In the genomic region with DNA sequence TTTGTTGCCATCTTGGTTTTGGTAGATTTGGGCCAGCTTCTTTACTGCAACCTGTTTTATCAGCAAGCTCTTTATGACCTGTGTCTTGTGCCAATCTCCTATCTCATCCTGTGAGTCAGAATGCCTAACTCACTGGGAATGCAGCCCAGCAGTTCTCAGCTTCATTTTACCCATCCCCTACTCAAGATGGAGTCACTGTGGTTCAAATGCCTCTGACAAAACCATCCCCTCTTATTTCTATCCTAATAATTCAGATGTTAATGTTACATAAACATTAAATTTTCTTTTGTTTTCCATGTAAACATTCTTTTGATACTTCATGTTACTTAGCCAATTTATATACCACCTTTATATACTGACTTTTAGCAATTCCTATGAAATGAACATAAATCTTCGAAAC, we compare ENCODE assay signal across 30 cellular contexts.
A peak's percentile ranks its signal among the peaks of the same experiment; 100 is the strongest.
DNase-seq lines count a peak whose midpoint lies in the region; ATAC-seq, FAIRE-seq and TF ChIP-seq lines count a peak whose summit lies in the region.
"Had no signal": no experiment of that assay in that cellular context is flagged by ENCODE, and none has a peak within 500 bp of the region (broad histone marks: within the 10 kb centered on the region; RNA-seq: fewer than 3 reads in every experiment).

No MANE protein-coding gene starts in this region.

- no peaks in the 10 kb centered on the region for H3K27me3 Mint-ChIP-seq in astrocyte (ENCODE audit: low read depth, unreplicated experiment)
- no peaks in the 10 kb centered on the region for H3K27me3 Mint-ChIP-seq in activated CD4-positive, alpha-beta memory T cell treated with anti-CD3 and anti-CD28 coated beads for 36 hours
- H3K27me3 Mint-ChIP-seq: activated CD4-positive, alpha-beta memory T cell treated with anti-CD3 and anti-CD28 coated beads, Interleukin-2, amount 10 ng/mL, durations not matched to agents 7 days and 5 days; memory B cell had no signal

- H4K20me1 ChIP-seq in astrocyte (ENCODE audit: insufficient read depth, low read length) = no peaks in the 10 kb centered on the region
- H4K20me1 ChIP-seq in keratinocyte (ENCODE audit: control insufficient read depth, extremely low read depth, insufficient read depth, low read length) = no peaks in the 10 kb centered on the region
- H4K20me1 ChIP-seq: BLaER1 treated with 17β-estradiol and CSF1 and Interleukin-3, amounts not matched to agents 10 nM and 100 nM had no signal

- POLR2A ChIA-PET in activated CD4-positive, alpha-beta memory T cell treated with anti-CD3 and anti-CD28 coated beads for 36 hours (lab: Charles Lee) = no interaction called here

- peaks cover 3% of the 10 kb centered on the region for H3K9me3 ChIP-seq in astrocyte (ENCODE audit: insufficient read depth, low read depth, low read length)
- H3K9me3 ChIP-seq in keratinocyte (ENCODE audit: control insufficient read depth, low read depth, low read length) = peaks cover 2% of the 10 kb centered on the region
- H3K9me3 ChIP-seq: BLaER1 treated with 17β-estradiol and CSF1 and Interleukin-3, amounts not matched to agents 10 nM and 100 nM; Caco-2 had no signal

- H3K4me1 Mint-ChIP-seq in astrocyte (ENCODE audit: low read depth, unreplicated experiment) = peaks cover 21% of the 10 kb centered on the region
- no peaks in the 10 kb centered on the region for H3K4me1 Mint-ChIP-seq in activated CD4-positive, alpha-beta memory T cell treated with anti-CD3 and anti-CD28 coated beads for 36 hours (ENCODE audit: low read depth)
- H3K4me1 Mint-ChIP-seq: activated CD4-positive, alpha-beta memory T cell treated with anti-CD3 and anti-CD28 coated beads, Interleukin-2, amount 10 ng/mL, durations not matched to agents 7 days and 5 days; memory B cell; nephron had no signal

- H3K36me3 ChIP-seq in astrocyte (ENCODE audit: insufficient read depth, low read length) = no peaks in the 10 kb centered on the region
- H3K36me3 ChIP-seq in keratinocyte (ENCODE audit: control insufficient read depth in 2 of 2, extremely low read depth in 1 of 2, insufficient read depth in 2 of 2, low read length in 2 of 2) = no peaks in the 10 kb centered on the region
- H3K36me3 ChIP-seq: BLaER1 treated with 17β-estradiol and CSF1 and Interleukin-3, amounts not matched to agents 10 nM and 100 nM; brain microvascular endothelial cell had no signal

- H2AFZ ChIP-seq in astrocyte (ENCODE audit: low read depth, low read length) (no peak overlapping the region), keratinocyte (ENCODE audit: control insufficient read depth, low read length) (no peak overlapping the region)
- H2AFZ ChIP-seq: GM23248 had no signal

- H3K9ac ChIP-seq in astrocyte (ENCODE audit: low read length) (no peak overlapping the region), keratinocyte (ENCODE audit: control insufficient read depth, extremely low read depth, insufficient read depth, low read length) (no peak overlapping the region)
- H3K9ac ChIP-seq: BLaER1 treated with 17β-estradiol and CSF1 and Interleukin-3, amounts not matched to agents 10 nM and 100 nM; GM23248 had no signal

- peak; percentile 20 for FAIRE-seq in RCC 7860 (lab: Jason Lieb, UNC)
- no peak for FAIRE-seq in astrocyte (lab: Jason Lieb, UNC)
- FAIRE-seq in keratinocyte (lab: Jason Lieb, UNC) = peak; percentile 84
- FAIRE-seq: HTR-8/SVneo had no signal

- no peaks in the 10 kb centered on the region for H3K9me1 ChIP-seq in keratinocyte (ENCODE audit: control insufficient read depth, extremely low read depth, insufficient read depth, low read length)

- H3K9me3 Mint-ChIP-seq in astrocyte (ENCODE audit: unreplicated experiment) = no peaks in the 10 kb centered on the region
- peaks cover 15% of the 10 kb centered on the region for H3K9me3 Mint-ChIP-seq in activated CD4-positive, alpha-beta memory T cell treated with anti-CD3 and anti-CD28 coated beads for 36 hours

- no peak overlapping the region for H3K4me3 Mint-ChIP-seq in astrocyte (ENCODE audit: unreplicated experiment)
- no peak overlapping the region for H3K4me3 Mint-ChIP-seq in activated CD4-positive, alpha-beta memory T cell treated with anti-CD3 and anti-CD28 coated beads for 36 hours
- H3K4me3 Mint-ChIP-seq: activated CD4-positive, alpha-beta memory T cell treated with anti-CD3 and anti-CD28 coated beads, Interleukin-2, amount 10 ng/mL, durations not matched to agents 7 days and 5 days; activated naive CD4-positive, alpha-beta T cell treated with anti-CD3 and anti-CD28 coated beads for 36 hours; activated T-helper 1 cell treated with anti-CD3 and anti-CD28 coated beads, Interleukin-12 subunit alpha, Interleukin-12 subunit beta, Interleukin-2, Interleukin-4 antibody, amounts not matched to agents 30 ng/mL and 10 ng/mL and 1 ng/mL, durations not matched to agents 14 hours and 24 hours and 36 hours; memory B cell; nephron; T-helper 1 cell treated with Interleukin-12 subunit alpha and Interleukin-12 subunit beta and Interleukin-4 antibody, amounts not matched to agents 30 μg/mL and 1 μg/mL, for 36 hours had no signal

- ATAC-seq in GM21381 (IDR thresholded peaks at IDR 0.05; ENCODE audit: unreplicated experiment) = no peak
- ATAC-seq: activated CD4-positive, CD25-positive, alpha-beta regulatory T cell treated with anti-CD3 and anti-CD28 coated beads, Interleukin-2, amount 50 U/mL, for 24 hours; left lobe of liver had no signal

- no peaks in the 10 kb centered on the region for H3K36me3 Mint-ChIP-seq in astrocyte (ENCODE audit: low read depth, unreplicated experiment)
- no peaks in the 10 kb centered on the region for H3K36me3 Mint-ChIP-seq in activated CD4-positive, alpha-beta memory T cell treated with anti-CD3 and anti-CD28 coated beads for 36 hours
- H3K36me3 Mint-ChIP-seq: memory B cell had no signal

- no peak overlapping the region for H3K4me2 ChIP-seq in astrocyte (ENCODE audit: low read length)
- H3K4me2 ChIP-seq in keratinocyte (ENCODE audit: control insufficient read depth, extremely low read depth, insufficient read depth, low read depth, low read length) = no peak overlapping the region
- H3K4me2 ChIP-seq: BLaER1 treated with 17β-estradiol and CSF1 and Interleukin-3, amounts not matched to agents 10 nM and 100 nM had no signal

- H3K27me3 ChIP-seq in astrocyte (ENCODE audit: insufficient read depth, low read length) = no peaks in the 10 kb centered on the region
- no peaks in the 10 kb centered on the region for H3K27me3 ChIP-seq in keratinocyte (ENCODE audit: control insufficient read depth, extremely low read depth, insufficient read depth, low read length)
- H3K27me3 ChIP-seq: BLaER1 treated with 17β-estradiol and CSF1 and Interleukin-3, amounts not matched to agents 10 nM and 100 nM; brain microvascular endothelial cell had no signal

- H3K4me3 ChIP-seq in astrocyte (ENCODE audit: insufficient read depth, low read depth, low read length) = no peak overlapping the region
- no peak overlapping the region for H3K4me3 ChIP-seq in keratinocyte (ENCODE audit: control insufficient read depth in 2 of 3, extremely low read depth in 1 of 3, insufficient read depth in 2 of 3, low read depth in 1 of 3, low read length in 3 of 3)
- H3K4me3 ChIP-seq: BLaER1 treated with 17β-estradiol and CSF1 and Interleukin-3, amounts not matched to agents 10 nM and 100 nM; GM23248 had no signal

- DNase-seq in HT1080 (ENCODE audit: low read depth) (peak; percentile 30), RCC 7860 (ENCODE audit: low spot score) (peak; percentile 52), astrocyte (ENCODE audit: low read depth) (peak; percentile 29), keratinocyte (ENCODE audit: low read depth, low spot score) (no peak), GM19238 (ENCODE audit: insufficient read length, low spot score) (no peak)
- DNase-seq in activated CD4-positive, alpha-beta memory T cell treated with anti-CD3 and anti-CD28 coated beads for 36 hours = no peak
- DNase-seq: activated CD4-positive, alpha-beta memory T cell treated with anti-CD3 and anti-CD28 coated beads, Interleukin-2, amount 10 ng/mL, durations not matched to agents 7 days and 5 days; activated CD8-positive, alpha-beta memory T cell treated with anti-CD3 and anti-CD28 coated beads, Interleukin-2, amount 50 U/mL, for 48 hours; activated naive CD4-positive, alpha-beta T cell treated with anti-CD3 and anti-CD28 coated beads for 36 hours; brain microvascular endothelial cell; Caco-2; DMS79; GF-D8; glutamatergic neuron; GM23248; NCI-H1417 treated with DMSO at 0.1 percent for 48 hours; NCI-H2081 treated with DMSO at 0.1 percent for 48 hours; NCI-H446; NCI-H748 treated with DMSO at 0.1 percent for 48 hours; stimulated activated CD4-positive, alpha-beta T cell treated with anti-CD3 and anti-CD28 coated beads, Interleukin-4, amount 100 ng/mL, for 24 hours; trophoblast cell had no signal

- no peak overlapping the region for H3K27ac Mint-ChIP-seq in astrocyte (ENCODE audit: unreplicated experiment)
- no peak overlapping the region for H3K27ac Mint-ChIP-seq in activated CD4-positive, alpha-beta memory T cell treated with anti-CD3 and anti-CD28 coated beads for 36 hours
- H3K27ac Mint-ChIP-seq: activated CD4-positive, alpha-beta memory T cell treated with anti-CD3 and anti-CD28 coated beads, Interleukin-2, amount 10 ng/mL, durations not matched to agents 7 days and 5 days; activated naive CD4-positive, alpha-beta T cell treated with anti-CD3 and anti-CD28 coated beads for 36 hours; activated T-helper 1 cell treated with anti-CD3 and anti-CD28 coated beads, Interleukin-12 subunit alpha, Interleukin-12 subunit beta, Interleukin-2, Interleukin-4 antibody, amounts not matched to agents 30 ng/mL and 10 ng/mL and 1 ng/mL, durations not matched to agents 14 hours and 24 hours and 36 hours; memory B cell; nephron; T-helper 1 cell treated with Interleukin-12 subunit alpha and Interleukin-12 subunit beta and Interleukin-4 antibody, amounts not matched to agents 30 μg/mL and 1 μg/mL, for 36 hours had no signal

- TF ChIP-seq CTCF in astrocyte (IDR thresholded peaks at IDR 0.05; ENCODE audit: insufficient read depth, low read depth, low read length) = no peak
- TF ChIP-seq CTCF in keratinocyte (optimal IDR thresholded peaks at IDR 0.05 in 1 of 3, IDR thresholded peaks at IDR 0.05 in 1 of 3, conservative IDR thresholded peaks at IDR 0.05 in 1 of 3; ENCODE audit: extremely low read depth in 1 of 3, insufficient read depth in 2 of 3, low read length in 3 of 3) = no peak

- H3K4me1 ChIP-seq in astrocyte (ENCODE audit: insufficient read depth, low read length) (peaks cover 6% of the 10 kb centered on the region), keratinocyte (ENCODE audit: control insufficient read depth, extremely low read depth, insufficient read depth, low read length) (peaks cover 24% of the 10 kb centered on the region)
- H3K4me1 ChIP-seq: BLaER1 treated with 17β-estradiol and CSF1 and Interleukin-3, amounts not matched to agents 10 nM and 100 nM; Caco-2 had no signal

- no peaks in the 10 kb centered on the region for H3K79me2 ChIP-seq in astrocyte (ENCODE audit: insufficient read depth, low read length)
- no peaks in the 10 kb centered on the region for H3K79me2 ChIP-seq in keratinocyte (ENCODE audit: control insufficient read depth, insufficient read depth, low read length)

- CTCF ChIA-PET in activated CD4-positive, alpha-beta memory T cell treated with anti-CD3 and anti-CD28 coated beads for 36 hours (lab: Charles Lee) = no interaction called here

- dilution Hi-C loops in keratinocyte (cut with MboI; ENCODE audit: extremely low pct_ligation_motif_present, low sequenced_read_pairs) = no loop called here

- intact Hi-C loops in activated CD4-positive, alpha-beta memory T cell treated with anti-CD3 and anti-CD28 coated beads for 36 hours (cut with micrococcal nuclease) = no loop called here

- no peak overlapping the region for H3K27ac ChIP-seq in astrocyte (ENCODE audit: low read depth, low read length)
- no peak overlapping the region for H3K27ac ChIP-seq in keratinocyte (ENCODE audit: control insufficient read depth, insufficient read depth, low read length)
- H3K27ac ChIP-seq: BLaER1 treated with 17β-estradiol and CSF1 and Interleukin-3, amounts not matched to agents 10 nM and 100 nM; brain microvascular endothelial cell; GM23248 had no signal

Comparison
In these comparisons a context has a peak if more than half of its experiments do, and no peak if none do; other contexts are left out.
1. DNase-seq: peak in HT1080 (single experiment), RCC 7860 (single experiment) and astrocyte (single experiment); none in keratinocyte (single experiment), GM19238 (single experiment) and activated CD4-positive, alpha-beta memory T cell treated with anti-CD3 and anti-CD28 coated beads for 36 hours (single experiment).